In the genomic region with DNA sequence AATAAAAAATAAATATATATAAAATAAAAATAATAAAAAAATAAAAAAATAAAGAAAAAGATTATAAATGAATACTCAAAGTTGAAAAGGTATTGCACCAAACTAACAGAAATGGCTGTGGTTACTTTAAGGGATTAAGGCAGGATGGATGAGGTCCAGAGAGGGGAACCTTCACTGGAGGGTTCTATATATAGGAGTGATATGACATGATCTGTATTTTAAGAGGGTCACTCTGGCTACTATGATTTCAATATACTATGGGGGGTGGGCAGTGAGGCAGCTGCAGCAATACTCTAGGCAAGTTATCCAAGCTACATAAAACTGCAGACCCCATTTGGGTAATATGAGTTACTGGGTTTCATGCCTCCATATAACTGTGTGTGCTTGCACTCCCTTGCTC, we compare ENCODE assay signal across 1 cellular context.
TF ChIP-seq lines count a peak whose summit lies in the region.

No MANE protein-coding gene starts in this region.

TF ChIP-seq in H1, 55 proteins besides CTCF, POLR2A, EP300 and RAD21:
- TF ChIP-seq JUND (IDR thresholded peaks at IDR 0.05; ENCODE audit: low read length): no peak
- no peak for TF ChIP-seq CBX8 (IDR thresholded peaks at IDR 0.05; ENCODE audit: borderline replicate concordance, low read depth, low read length)
- TF ChIP-seq SAP30 (IDR thresholded peaks at IDR 0.05; ENCODE audit: insufficient read depth, insufficient replicate concordance, low read length): no peak
- no peak for TF ChIP-seq SP1 (IDR thresholded peaks at IDR 0.05; ENCODE audit: low read depth, low read length)
- no peak for TF ChIP-seq TAF7 (optimal IDR thresholded peaks at IDR 0.05; ENCODE audit: borderline replicate concordance, low read depth, low read length)
- no peak for TF ChIP-seq CHD1 (IDR thresholded peaks at IDR 0.05; ENCODE audit: low read depth, low read length)
- TF ChIP-seq BACH1 (IDR thresholded peaks at IDR 0.05; ENCODE audit: low read length): no peak
- TF ChIP-seq POU5F1 (IDR thresholded peaks at IDR 0.05; ENCODE audit: low read depth, low read length): no peak
- no peak for TF ChIP-seq SP2 (IDR thresholded peaks at IDR 0.05; ENCODE audit: low read length)
- TF ChIP-seq EZH2 (IDR thresholded peaks at IDR 0.05; ENCODE audit: low read depth, low read length, severe bottlenecking): no peak
- TF ChIP-seq SRF (IDR thresholded peaks at IDR 0.05; ENCODE audit: low read depth, low read length): no peak
